In genomic region chr17:7843536-7844291, GRCh38 we compare ENCODE assay signal across 8 cellular contexts. TPM values are rescaled to one million over a fixed set of nuclear protein-coding genes. Genes with fewer than 3 reads are reported as not detected.
DNase-seq lines count a peak whose midpoint lies in the region; ATAC-seq and TF ChIP-seq lines count a peak whose summit lies in the region.

No MANE protein-coding gene starts in this region.

- H3K9me3 Mint-ChIP-seq in chondrocyte (ENCODE audit: low read depth) = no peaks in the 10 kb centered on the region

- ATAC-seq in HG03045 (IDR thresholded peaks at IDR 0.05; ENCODE audit: unreplicated experiment) (peak; percentile 31), HG02973 (IDR thresholded peaks at IDR 0.05; ENCODE audit: unreplicated experiment) (no peak)

- TF ChIP-seq CTCF in GM12864 (IDR thresholded peaks at IDR 0.05; ENCODE audit: low read depth, low read length, missing control alignments) = no peak
- TF ChIP-seq CTCF in chondrocyte (IDR thresholded peaks at IDR 0.05) = no peak

- peaks cover 3% of the 10 kb centered on the region for H3K36me3 Mint-ChIP-seq in chondrocyte (ENCODE audit: low read depth)

- peak overlapping the region; percentile 98 for H3K4me3 Mint-ChIP-seq in chondrocyte (ENCODE audit: unreplicated experiment)

- H3K4me1 Mint-ChIP-seq in chondrocyte (ENCODE audit: low read depth) = peaks cover 42% of the 10 kb centered on the region

- peak overlapping the region; percentile 99 for H3K27ac Mint-ChIP-seq in chondrocyte (ENCODE audit: unreplicated experiment)

- peak overlapping the region; percentile 82 for H3K4me3 ChIP-seq in GM12864 (ENCODE audit: low read depth, low read length)

- no peaks in the 10 kb centered on the region for H3K27me3 Mint-ChIP-seq in chondrocyte (ENCODE audit: low read depth)

- DNase-seq in GM12864 (ENCODE audit: low read depth) = peak; percentile 87
- DNase-seq in NCI-H446 treated with DMSO at 0.1 percent for 48 hours (lab: John Stamatoyannopoulos, UW) = peak; percentile 60
- peak; percentile 94 to 95 for DNase-seq in activated CD4-positive, alpha-beta T cell treated with anti-CD3 and anti-CD28 coated beads for 4 hours
- DNase-seq in chondrocyte (ENCODE audit: low spot score) = no peak
- DNase-seq in kidney glomerular epithelial cell (lab: John Stamatoyannopoulos, UW) = peak; percentile 71
- DNase-seq in stimulated activated CD4-positive, alpha-beta T cell treated with anti-CD3 and anti-CD28 coated beads, Interleukin-15, amount 100 ng/mL, for 24 hours = peak; percentile 94

RNA-seq across cellular contexts. Expression of gene KDM6B, which starts 9.7 kb away (rescaled TPM):
- 36.6 to 38.2 TPM (median 37.4 TPM) in 3 replicates for total RNA-seq in chondrocyte

RNA-seq across cellular contexts. Expression of gene TMEM88, which starts 11.2 kb away (rescaled TPM):
- 1.6 to 1.9 TPM (median 1.8 TPM) in 3 replicates for total RNA-seq in chondrocyte

RNA-seq across cellular contexts. Expression of gene NAA38, which starts 13.6 kb away (rescaled TPM):
- 52.9 to 94.6 TPM (median 57.5 TPM) in 3 replicates for total RNA-seq in chondrocyte

RNA-seq across cellular contexts. Expression of gene CYB5D1, which starts 14.1 kb away (rescaled TPM):
- 6.9 to 10.5 TPM (median 8.6 TPM) in 3 replicates for total RNA-seq in chondrocyte

RNA-seq across cellular contexts. Expression of gene CHD3, which starts 44.9 kb away (rescaled TPM):
- total RNA-seq in chondrocyte = 129 to 138 TPM (median 134 TPM) in 3 replicates
